In the genomic region with DNA sequence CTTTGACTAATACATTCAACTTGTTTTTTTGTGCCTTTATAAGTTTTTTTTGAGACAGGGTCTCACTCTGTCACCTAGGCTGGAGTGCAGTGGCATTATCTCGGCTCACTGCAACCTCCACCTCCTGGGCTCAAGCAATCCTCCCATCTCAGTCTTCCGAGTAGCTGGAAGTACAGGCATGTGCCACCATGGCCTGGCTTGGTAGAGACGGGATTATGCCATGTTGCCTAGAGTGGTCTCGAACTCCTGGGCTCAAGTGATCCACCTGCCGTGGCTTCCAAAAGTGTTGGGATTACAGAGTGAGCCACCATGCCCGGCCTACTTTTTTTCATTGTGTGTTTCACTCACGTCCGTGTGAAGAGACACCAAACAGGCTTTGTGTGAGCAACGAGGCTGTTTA, we compare ENCODE assay signal across 15 cellular contexts.
A peak's percentile ranks its signal among the peaks of the same experiment; 100 is the strongest.
DNase-seq lines count a peak whose midpoint lies in the region; ATAC-seq and TF ChIP-seq lines count a peak whose summit lies in the region.
"Had no signal": no experiment of that assay in that cellular context is flagged by ENCODE, and none has a peak within 500 bp of the region (broad histone marks: within the 10 kb centered on the region; RNA-seq: fewer than 3 reads in every experiment).

No MANE protein-coding gene starts in this region.

- no peaks in the 10 kb centered on the region for H3K27me3 Mint-ChIP-seq in endodermal cell (ENCODE audit: insufficient read depth)
- no peaks in the 10 kb centered on the region for H3K27me3 Mint-ChIP-seq in activated CD4-positive, alpha-beta T cell treated with anti-CD3 and anti-CD28 coated beads for 36 hours
- H3K27me3 Mint-ChIP-seq: CD4-positive, alpha-beta memory T cell had no signal

- intact Hi-C loops in heart left ventricle (cut with DNase I), result no loop called here
- intact Hi-C loops in cardiac septum (cut with DNase I), result no loop called here
- intact Hi-C loops in activated CD4-positive, alpha-beta T cell treated with anti-CD3 and anti-CD28 coated beads for 36 hours (cut with DNase I, micrococcal nuclease), result no loop called here

- H3K9me3 ChIP-seq in heart left ventricle (no peaks in the 10 kb centered on the region), Karpas-422 (ENCODE audit: low read length) (no peaks in the 10 kb centered on the region), endodermal cell (ENCODE audit: control insufficient read depth, low read length) (no peaks in the 10 kb centered on the region)
- H3K9me3 ChIP-seq: BE2C had no signal

- H3K4me1 ChIP-seq in heart left ventricle (peaks cover 0 to 45% (median 25%) of the 10 kb centered on the region in 12 donors), Karpas-422 (ENCODE audit: low read length) (no peaks in the 10 kb centered on the region), endodermal cell (ENCODE audit: control insufficient read depth, insufficient read depth, low read length) (no peaks in the 10 kb centered on the region)

- H3K36me3 ChIP-seq in heart left ventricle, result peaks cover 0 to 7% (median 0%) of the 10 kb centered on the region in 9 donors
- H3K36me3 ChIP-seq in Karpas-422 (ENCODE audit: insufficient read depth, low read length), result no peaks in the 10 kb centered on the region
- no peaks in the 10 kb centered on the region for H3K36me3 ChIP-seq in endodermal cell (ENCODE audit: control insufficient read depth, insufficient read depth, low read length)
- H3K36me3 ChIP-seq: BE2C had no signal

- H3K36me3 Mint-ChIP-seq in endodermal cell (ENCODE audit: low read depth), result peaks cover 3% of the 10 kb centered on the region
- H3K36me3 Mint-ChIP-seq in activated CD4-positive, alpha-beta T cell treated with anti-CD3 and anti-CD28 coated beads for 36 hours (ENCODE audit: low read depth), result peaks cover 3% of the 10 kb centered on the region

- H3K79me2 ChIP-seq in Karpas-422 (ENCODE audit: low read length), result no peaks in the 10 kb centered on the region

- H3K27me3 ChIP-seq in heart left ventricle (no peaks in the 10 kb centered on the region), Karpas-422 (ENCODE audit: low read length) (no peaks in the 10 kb centered on the region), endodermal cell (ENCODE audit: control insufficient read depth, insufficient read depth, low read length, poor library complexity, severe bottlenecking) (no peaks in the 10 kb centered on the region)
- H3K27me3 ChIP-seq: BE2C had no signal

- TF ChIP-seq POLR2A in heart left ventricle (IDR thresholded peaks at IDR 0.05), result no peak

- no peak overlapping the region for H3K4me2 ChIP-seq in Karpas-422 (ENCODE audit: low read depth, low read length, poor library complexity, severe bottlenecking)

- ATAC-seq in heart left ventricle (peak; percentile 21 to 58 (median 30)), GM18868 (IDR thresholded peaks at IDR 0.05; ENCODE audit: unreplicated experiment) (no peak), HG03520 (IDR thresholded peaks at IDR 0.05; ENCODE audit: unreplicated experiment) (no peak)
- no peak for ATAC-seq in activated CD4-positive, alpha-beta T cell treated with anti-CD3 and anti-CD28 coated beads for 36 hours
- ATAC-seq: HCT116 had no signal

- H3K4me1 Mint-ChIP-seq in endodermal cell, result peaks cover 46% of the 10 kb centered on the region
- no peaks in the 10 kb centered on the region for H3K4me1 Mint-ChIP-seq in activated CD4-positive, alpha-beta T cell treated with anti-CD3 and anti-CD28 coated beads for 36 hours

- H3K27ac ChIP-seq in heart left ventricle, result peak overlapping the region in 1 of 12 donors; percentile 44
- H3K27ac ChIP-seq in Karpas-422 (ENCODE audit: low read length), result no peak overlapping the region
- H3K27ac ChIP-seq in endodermal cell (ENCODE audit: low read depth, low read length), result no peak overlapping the region
- H3K27ac ChIP-seq: C4-2B, HL-60 had no signal

- DNase-seq in heart left ventricle, result no peak
- no peak for DNase-seq in cardiac septum (ENCODE audit: low spot score)
- peak; percentile 10 for DNase-seq in Karpas-422
- peak; percentile 62 for DNase-seq in endodermal cell
- DNase-seq in activated CD4-positive, alpha-beta T cell treated with anti-CD3 and anti-CD28 coated beads for 36 hours, result no peak
- DNase-seq: BE2C; CD4-positive, alpha-beta memory T cell; DMS153; DMS79 treated with DMSO at 0.1 percent for 48 hours; EL had no signal

- H3K4me3 Mint-ChIP-seq in endodermal cell, result peak overlapping the region; percentile 67
- no peak overlapping the region for H3K4me3 Mint-ChIP-seq in activated CD4-positive, alpha-beta T cell treated with anti-CD3 and anti-CD28 coated beads for 36 hours

- WGBS in heart left ventricle, 4 donors, result 79 to 85% (median 80%) methylated on average over 8 to 9 of the region's 9 CpGs
- WGBS in endodermal cell (ENCODE audit: insufficient coverage in 1 of 2, insufficient read length in 1 of 2), 2 experiments, result 73 to 74% methylated on average over 8 to 9 of the region's 9 CpGs

- H2AFZ ChIP-seq in Karpas-422 (ENCODE audit: low read length), result no peak overlapping the region

- no peak overlapping the region for H3K4me3 ChIP-seq in heart left ventricle
- no peak overlapping the region for H3K4me3 ChIP-seq in Karpas-422 (ENCODE audit: low read length)
- no peak overlapping the region for H3K4me3 ChIP-seq in endodermal cell (ENCODE audit: low read length)

- no peaks in the 10 kb centered on the region for H4K20me1 ChIP-seq in Karpas-422 (ENCODE audit: insufficient read depth, low read depth, low read length)

- POLR2A ChIA-PET in activated CD4-positive, alpha-beta T cell treated with anti-CD3 and anti-CD28 coated beads for 36 hours (lab: Charles Lee), result no interaction called here

- H3K27ac Mint-ChIP-seq in endodermal cell, result peak overlapping the region; percentile 71
- no peak overlapping the region for H3K27ac Mint-ChIP-seq in activated CD4-positive, alpha-beta T cell treated with anti-CD3 and anti-CD28 coated beads for 36 hours
- H3K27ac Mint-ChIP-seq: CD4-positive, alpha-beta memory T cell had no signal

- CTCF ChIA-PET in activated CD4-positive, alpha-beta T cell treated with anti-CD3 and anti-CD28 coated beads for 36 hours (lab: Charles Lee), result no interaction called here

- no peaks in the 10 kb centered on the region for H3K9me2 ChIP-seq in Karpas-422 (replicated peaks; ENCODE audit: insufficient read depth, low read length)

- H3K9ac ChIP-seq in Karpas-422 (ENCODE audit: low read length) (no peak overlapping the region), endodermal cell (ENCODE audit: extremely low read depth, low read length, poor library complexity, severe bottlenecking) (no peak overlapping the region)

- H3K9me3 Mint-ChIP-seq in endodermal cell, result peaks cover 4% of the 10 kb centered on the region
- no peaks in the 10 kb centered on the region for H3K9me3 Mint-ChIP-seq in activated CD4-positive, alpha-beta T cell treated with anti-CD3 and anti-CD28 coated beads for 36 hours (ENCODE audit: low read depth)
- H3K9me3 Mint-ChIP-seq: CD4-positive, alpha-beta memory T cell had no signal

- no peak for TF ChIP-seq CTCF in heart left ventricle (IDR thresholded peaks at IDR 0.05)
- no peak for TF ChIP-seq CTCF in endodermal cell (conservative IDR thresholded peaks at IDR 0.05)

Comparison
In these comparisons a context has a peak if more than half of its experiments do, and no peak if none do; other contexts are left out.
1. ATAC-seq: peak in heart left ventricle (4 of 4); none in GM18868 (single experiment), activated CD4-positive, alpha-beta T cell treated with anti-CD3 and anti-CD28 coated beads for 36 hours (single experiment) and HG03520 (single experiment).
2. DNase-seq: peak in Karpas-422 (single experiment) and endodermal cell (single experiment); none in heart left ventricle (0 of 5), cardiac septum (single experiment) and activated CD4-positive, alpha-beta T cell treated with anti-CD3 and anti-CD28 coated beads for 36 hours (single experiment).